Comparison of ENCODE assay signal across 8 cellular contexts in the genomic region with DNA sequence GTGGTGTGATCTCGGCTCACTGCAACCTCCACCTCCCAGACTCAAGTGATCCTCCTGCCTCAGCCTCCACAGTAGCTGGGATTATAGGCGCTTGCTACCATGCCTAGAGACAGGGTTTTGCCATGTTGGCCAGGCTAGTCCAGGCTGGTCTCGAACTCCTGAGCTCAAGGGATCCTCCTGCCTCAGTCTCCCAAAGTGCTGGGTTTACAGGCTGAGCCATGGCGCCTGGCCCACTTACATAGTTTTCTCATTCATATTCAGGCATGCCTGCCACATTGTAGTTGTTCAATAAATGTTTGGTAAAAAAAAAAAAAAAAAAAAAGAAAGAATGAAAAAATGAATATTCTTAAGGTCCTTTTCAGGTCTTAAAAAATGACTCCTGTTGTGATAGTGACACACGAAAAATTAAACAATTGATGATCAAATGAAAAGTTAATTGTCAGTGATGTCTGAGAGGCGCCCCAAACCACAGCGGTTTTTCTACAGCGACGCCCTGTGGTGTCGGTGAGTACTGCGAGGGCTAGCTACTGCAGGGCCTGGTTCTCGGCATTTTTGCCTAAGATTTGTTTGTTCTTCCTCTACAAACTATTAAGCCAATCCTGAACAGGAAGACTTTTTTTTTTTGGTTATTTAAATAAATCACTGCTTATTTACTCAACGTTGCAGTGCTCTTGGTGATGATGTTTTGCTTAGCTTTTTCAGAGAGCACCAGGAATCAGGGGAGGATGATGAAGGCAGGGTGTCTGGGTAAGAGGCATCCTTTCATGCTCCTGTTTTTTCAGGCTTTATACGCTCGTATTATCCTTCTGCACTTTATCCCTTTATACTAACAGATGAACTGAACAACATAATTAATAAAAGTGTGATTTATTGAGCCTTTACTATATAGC.
DNase-seq lines count a peak whose midpoint lies in the region; ATAC-seq and TF ChIP-seq lines count a peak whose summit lies in the region.

No MANE protein-coding gene starts in this region.

- H3K27ac Mint-ChIP-seq in activated CD8-positive, alpha-beta T cell treated with anti-CD3 and anti-CD28 coated beads for 36 hours, result no peak overlapping the region
- no peak overlapping the region for H3K27ac Mint-ChIP-seq in glutamatergic neuron (ENCODE audit: unreplicated experiment)

- no peak overlapping the region for H2BK15ac ChIP-seq in IMR-90 (ENCODE audit: low read depth, low read length)

- no peak overlapping the region for H3K27ac ChIP-seq in IMR-90 (ENCODE audit: insufficient read depth, low read length)

- peak; percentile 62 for DNase-seq in ELR (ENCODE audit: low read depth)
- peak; percentile 29 for DNase-seq in IMR-90
- peak; percentile 66 for DNase-seq in activated CD8-positive, alpha-beta T cell treated with anti-CD3 and anti-CD28 coated beads for 36 hours
- peak; percentile 85 for DNase-seq in glutamatergic neuron
- peak; percentile 9 for DNase-seq in renal cortical epithelial cell (ENCODE audit: low read depth)
- DNase-seq in activated CD4-positive, CD25-positive, alpha-beta regulatory T cell (lab: John Stamatoyannopoulos, UW), result no peak

- no peak for TF ChIP-seq POLR2A in IMR-90 (IDR thresholded peaks at IDR 0.05; ENCODE audit: low read depth, low read length)

- H3K27me3 Mint-ChIP-seq in activated CD8-positive, alpha-beta T cell treated with anti-CD3 and anti-CD28 coated beads for 36 hours, result no peaks in the 10 kb centered on the region
- peaks cover 2% of the 10 kb centered on the region for H3K27me3 Mint-ChIP-seq in glutamatergic neuron (ENCODE audit: unreplicated experiment)

- 90% methylated on average over 2 of the region's 15 CpGs; no CpG with 5 or more reads in 1 of the 2 experiments for WGBS in IMR-90 (ENCODE audit: extremely low coverage in 2 of 2, insufficient read length in 1 of 2), 2 experiments

- CTCF ChIA-PET in IMR-90 (lab: Yijun Ruan, JAX), result interaction anchor here (0.6 to 3.3 kb wide), 20 partner anchors 10 to 610 kb away, joined by 3 to 26 read pairs (median 4); no protein-coding TSS in a partner anchor
- CTCF ChIA-PET in activated CD8-positive, alpha-beta T cell treated with anti-CD3 and anti-CD28 coated beads for 36 hours (lab: Charles Lee), result interaction anchor here (0.5 to 2.2 kb wide), 14 partner anchors 13 to 1539 kb away, joined by 3 to 8 read pairs (median 4); no protein-coding TSS in a partner anchor

- H3K18ac ChIP-seq in IMR-90 (ENCODE audit: low read depth, low read length), result no peak overlapping the region

- no peaks in the 10 kb centered on the region for H4K20me1 ChIP-seq in IMR-90 (ENCODE audit: insufficient read depth, low read length)

- H2BK5ac ChIP-seq in IMR-90 (ENCODE audit: low read depth, low read length, poor library complexity, severe bottlenecking), result no peak overlapping the region

- no peaks in the 10 kb centered on the region for H3K36me3 ChIP-seq in IMR-90 (ENCODE audit: control insufficient read depth, insufficient read depth, low read length)

- no peaks in the 10 kb centered on the region for H3K79me1 ChIP-seq in IMR-90 (ENCODE audit: low read depth in 1 of 2, low read length in 2 of 2)

- peaks cover 2% of the 10 kb centered on the region; the same call in 1 of the 2 replicates for H3K4me1 ChIP-seq in IMR-90 (ENCODE audit: control insufficient read depth, insufficient read depth, low read length)

- no peak overlapping the region for H3K14ac ChIP-seq in IMR-90 (replicated peaks; ENCODE audit: low read depth, low read length)

- H3K9ac ChIP-seq in IMR-90 (ENCODE audit: low read depth, low read length), result no peak overlapping the region

- no peak overlapping the region for H3K23ac ChIP-seq in IMR-90 (ENCODE audit: low read depth, low read length)

- ATAC-seq in GM19455 (IDR thresholded peaks at IDR 0.05; ENCODE audit: unreplicated experiment), result peak; percentile 71
- peak; percentile 88 for ATAC-seq in IMR-90 (ENCODE audit: low read depth)
- peak; percentile 64 for ATAC-seq in activated CD8-positive, alpha-beta T cell treated with anti-CD3 and anti-CD28 coated beads for 36 hours
- no peak for ATAC-seq in HG02610 (IDR thresholded peaks at IDR 0.05; ENCODE audit: unreplicated experiment)

- TF ChIP-seq CTCF in IMR-90 (conservative IDR thresholded peaks at IDR 0.05; ENCODE audit: low read depth, low read length) (peak; percentile 80), glutamatergic neuron (IDR thresholded peaks at IDR 0.05; ENCODE audit: partially characterized antibody, unreplicated experiment) (peak; percentile 90)
- peak; percentile 76 for TF ChIP-seq CTCF in activated CD8-positive, alpha-beta T cell treated with anti-CD3 and anti-CD28 coated beads for 36 hours (IDR thresholded peaks at IDR 0.05)

- no peaks in the 10 kb centered on the region for H3K9me1 ChIP-seq in IMR-90 (ENCODE audit: insufficient read depth, low read length)

- H3K4me3 Mint-ChIP-seq in activated CD8-positive, alpha-beta T cell treated with anti-CD3 and anti-CD28 coated beads for 36 hours, result no peak overlapping the region
- no peak overlapping the region for H3K4me3 Mint-ChIP-seq in glutamatergic neuron (ENCODE audit: unreplicated experiment)

- no peak overlapping the region for H4K5ac ChIP-seq in IMR-90 (ENCODE audit: low read depth, low read length)

- peaks cover 9% of the 10 kb centered on the region for H3K9me3 Mint-ChIP-seq in activated CD8-positive, alpha-beta T cell treated with anti-CD3 and anti-CD28 coated beads for 36 hours
- peaks cover 4% of the 10 kb centered on the region for H3K9me3 Mint-ChIP-seq in glutamatergic neuron (ENCODE audit: unreplicated experiment)

- no peaks in the 10 kb centered on the region for H3K36me3 Mint-ChIP-seq in activated CD8-positive, alpha-beta T cell treated with anti-CD3 and anti-CD28 coated beads for 36 hours (ENCODE audit: low read depth)
- peaks cover 12% of the 10 kb centered on the region for H3K36me3 Mint-ChIP-seq in glutamatergic neuron (ENCODE audit: unreplicated experiment)

- no peak overlapping the region for H2BK20ac ChIP-seq in IMR-90 (ENCODE audit: low read depth, low read length)

- H3K56ac ChIP-seq in IMR-90 (ENCODE audit: extremely low read depth, insufficient read depth, low read length), result no peak overlapping the region

- in situ Hi-C loops in IMR-90 (cut with MboI; ENCODE audit: low sequenced_read_pairs), result loop anchor here (25.0 kb wide), 1 partner anchor 1040 kb away; no protein-coding TSS in a partner anchor

- H3K27me3 ChIP-seq in IMR-90 (ENCODE audit: control insufficient read depth, insufficient read depth, low read length), result no peaks in the 10 kb centered on the region

- no peak overlapping the region for H3K4me2 ChIP-seq in IMR-90 (ENCODE audit: low read depth, low read length)

- no peak overlapping the region for H4K91ac ChIP-seq in IMR-90 (ENCODE audit: insufficient read depth, low read depth, low read length)

- H3K9me3 ChIP-seq in IMR-90 (ENCODE audit: control insufficient read depth, insufficient read depth, low read length), result no peaks in the 10 kb centered on the region

- H4K8ac ChIP-seq in IMR-90 (ENCODE audit: low read depth in 2 of 2, low read length in 2 of 2), result no peak overlapping the region

- no peak overlapping the region for H2AK5ac ChIP-seq in IMR-90 (ENCODE audit: low read depth, low read length)

- no peak overlapping the region for H2BK120ac ChIP-seq in IMR-90 (ENCODE audit: low read depth, low read length)

- TF ChIP-seq RAD21 in IMR-90 (IDR thresholded peaks at IDR 0.05; ENCODE audit: low read length), result peak; percentile 71

- no peaks in the 10 kb centered on the region for H3K4me1 Mint-ChIP-seq in activated CD8-positive, alpha-beta T cell treated with anti-CD3 and anti-CD28 coated beads for 36 hours (ENCODE audit: low read depth)
- no peaks in the 10 kb centered on the region for H3K4me1 Mint-ChIP-seq in glutamatergic neuron (ENCODE audit: low read depth, unreplicated experiment)

- POLR2A ChIA-PET in IMR-90 (lab: Charles Lee; ENCODE audit: unreplicated experiment), result no interaction called here
- POLR2A ChIA-PET in activated CD8-positive, alpha-beta T cell treated with anti-CD3 and anti-CD28 coated beads for 36 hours (lab: Charles Lee), result no interaction called here

- no peak overlapping the region for H2AK9ac ChIP-seq in IMR-90 (replicated peaks; ENCODE audit: low read depth, low read length, poor library complexity)

- H3K4ac ChIP-seq in IMR-90 (ENCODE audit: low read depth, low read length), result no peak overlapping the region

- no TSS peak for BruUV-seq in IMR-90 (replicated peaks; lab: Mats Ljungman, UMichigan)

- no peak overlapping the region for H2AFZ ChIP-seq in IMR-90 (replicated peaks; ENCODE audit: low read length, poor library complexity)

- intact Hi-C loops in IMR-90 (cut with micrococcal nuclease), result loop anchor here (1.0 to 10.0 kb wide), 2 partner anchors 123 to 1032 kb away; no protein-coding TSS in a partner anchor
- intact Hi-C loops in activated CD8-positive, alpha-beta T cell treated with anti-CD3 and anti-CD28 coated beads for 36 hours (cut with micrococcal nuclease), result loop anchor here (5.0 kb wide), 1 partner anchor 120 kb away; no protein-coding TSS in a partner anchor

- dilution Hi-C loops in IMR-90 (cut with HindIII; ENCODE audit: low sequenced_read_pairs, unreplicated experiment), result no loop called here

- no peak overlapping the region for H3K4me3 ChIP-seq in IMR-90 (ENCODE audit: insufficient read depth, low read depth, low read length)

TF ChIP-seq in IMR-90, 13 proteins besides CTCF, POLR2A, EP300 and RAD21:
- no peak for TF ChIP-seq RFX5 (IDR thresholded peaks at IDR 0.05; ENCODE audit: low read depth, low read length)
- peak; percentile 68 for TF ChIP-seq SMC3 (IDR thresholded peaks at IDR 0.05; ENCODE audit: low read depth, low read length)

Comparison
In these comparisons a context has a peak if more than half of its experiments do, and no peak if none do; other contexts are left out.
1. DNase-seq: peak in ELR (single experiment), IMR-90 (single experiment), activated CD8-positive, alpha-beta T cell treated with anti-CD3 and anti-CD28 coated beads for 36 hours (single experiment), glutamatergic neuron (single experiment) and renal cortical epithelial cell (single experiment); none in activated CD4-positive, CD25-positive, alpha-beta regulatory T cell (0 of 4).
2. Peak in every context shown above with its lines, with median percentiles within 50 percentile points of each other: CTCF ChIP-seq.